8 cellular contexts compared by ENCODE assay signal in genomic region chr4:33060873-33061542, GRCh38.
DNase-seq lines count a peak whose midpoint lies in the region; ATAC-seq, FAIRE-seq and TF ChIP-seq lines count a peak whose summit lies in the region.

No MANE protein-coding gene starts in this region.

- ATAC-seq in GM18858 (IDR thresholded peaks at IDR 0.05; ENCODE audit: unreplicated experiment), result peak; percentile 79

- peak; percentile 20 for FAIRE-seq in HTR-8/SVneo (lab: Jason Lieb, UNC)

- no peak overlapping the region for H3K4me3 ChIP-seq in fibroblast of the aortic adventitia (ENCODE audit: low read depth, low read length)
- no peak overlapping the region for H3K4me3 ChIP-seq in effector memory CD4-positive, alpha-beta T cell (ENCODE audit: insufficient read depth, low read depth, low read length, poor library complexity, severe bottlenecking)

- H3K4me1 ChIP-seq in effector memory CD4-positive, alpha-beta T cell (ENCODE audit: control insufficient read depth, insufficient read depth, low read length, poor library complexity, severe bottlenecking), result no peaks in the 10 kb centered on the region

- H3K27me3 ChIP-seq in effector memory CD4-positive, alpha-beta T cell (replicated peaks; ENCODE audit: control insufficient read depth, insufficient read depth, low read length, poor library complexity, severe bottlenecking), result no peaks in the 10 kb centered on the region

- no peak overlapping the region for H3K27ac ChIP-seq in effector memory CD4-positive, alpha-beta T cell (ENCODE audit: insufficient read depth, low read length, poor library complexity, severe bottlenecking)

- TF ChIP-seq CTCF in fibroblast of the aortic adventitia (IDR thresholded peaks at IDR 0.05; ENCODE audit: insufficient read depth, low read length), result peak; percentile 66

- H3K9me3 ChIP-seq in effector memory CD4-positive, alpha-beta T cell (ENCODE audit: control insufficient read depth, low read length), result no peaks in the 10 kb centered on the region

- DNase-seq in AG08395 (ENCODE audit: low spot score), result peak; percentile 31
- peak; percentile 5 for DNase-seq in HTR-8/SVneo (ENCODE audit: insufficient read length, low spot score)
- peak; percentile 30 for DNase-seq in RPMI8226
- peak; percentile 31 for DNase-seq in fibroblast of the aortic adventitia (ENCODE audit: low read depth)
- peak; percentile 74 for DNase-seq in pons (ENCODE audit: low spot score)
- DNase-seq in effector memory CD4-positive, alpha-beta T cell, result no peak
- no peak for DNase-seq in T-helper 2 cell

- no peaks in the 10 kb centered on the region for H3K36me3 ChIP-seq in effector memory CD4-positive, alpha-beta T cell (ENCODE audit: control insufficient read depth, insufficient read depth, low read length)

Comparison
In these comparisons a context has a peak if more than half of its experiments do, and no peak if none do; other contexts are left out.
1. DNase-seq: peak in AG08395 (single experiment), HTR-8/SVneo (single experiment), RPMI8226 (single experiment), fibroblast of the aortic adventitia (single experiment) and pons (single experiment); none in effector memory CD4-positive, alpha-beta T cell (0 of 3) and T-helper 2 cell (0 of 5).